Comparison of ENCODE assay signal across 8 cellular contexts in the genomic region with DNA sequence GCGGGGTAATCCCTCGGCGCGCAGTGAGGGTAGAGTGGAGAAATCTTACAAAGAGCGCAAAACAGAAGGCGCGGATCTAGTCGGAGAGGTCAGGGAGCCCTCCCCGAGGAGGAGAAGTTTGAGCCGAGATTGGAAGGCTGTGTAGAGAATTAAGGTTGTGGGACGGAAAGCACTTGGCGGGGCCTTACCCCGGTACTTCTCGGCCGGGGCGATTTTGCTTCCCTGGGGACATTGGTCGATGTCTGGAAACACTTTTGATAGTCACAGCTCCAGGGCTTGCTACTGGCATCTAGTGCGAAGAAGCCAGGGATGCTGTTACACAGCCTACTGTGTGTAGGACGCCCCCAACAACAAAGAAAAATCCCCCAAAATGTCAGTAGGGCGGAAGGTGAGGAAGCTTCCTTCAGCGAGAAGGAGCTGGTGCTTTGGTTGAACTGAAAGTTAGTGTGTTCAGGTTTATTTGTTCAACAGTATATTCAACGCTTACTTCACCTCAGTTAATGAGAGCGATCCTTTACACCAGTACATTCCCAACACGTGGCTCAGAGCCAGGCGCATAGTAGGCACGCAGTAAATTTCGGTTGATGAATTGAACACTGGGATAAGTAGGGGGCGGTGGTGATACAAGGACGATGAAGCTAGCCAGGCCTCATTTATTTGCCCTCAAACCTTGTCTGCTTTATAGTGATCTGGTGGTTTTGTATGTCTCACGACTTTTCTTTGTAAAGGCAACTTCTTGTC. TPM values are rescaled to one million over a fixed set of nuclear protein-coding genes. Genes with fewer than 3 reads are reported as not detected.
DNase-seq lines count a peak whose midpoint lies in the region; ATAC-seq and TF ChIP-seq lines count a peak whose summit lies in the region.

No MANE protein-coding gene starts in this region.

- POLR2A ChIA-PET in CD4-positive, alpha-beta T cell (lab: Charles Lee): interaction anchor here (0.7 to 2.4 kb wide), 30 partner anchors 11 to 599 kb away, joined by 3 to 36 read pairs (median 5); partner anchors contain the start of genes CD52, CNKSR1, DHDDS and HMGN2

- H3K27me3 ChIP-seq in CD4-positive, alpha-beta T cell (ENCODE audit: control insufficient read depth, insufficient read depth, low read length): no peaks in the 10 kb centered on the region

- H3K4me1 Mint-ChIP-seq in CD4-positive, alpha-beta T cell (ENCODE audit: low read depth): peaks cover 39% of the 10 kb centered on the region

- H3K4me3 Mint-ChIP-seq in CD4-positive, alpha-beta T cell: peak overlapping the region; percentile 98

- H3K36me3 Mint-ChIP-seq in CD4-positive, alpha-beta T cell (ENCODE audit: low read depth): peaks cover 14% of the 10 kb centered on the region

- TF ChIP-seq CTCF in CD4-positive, alpha-beta T cell (IDR thresholded peaks at IDR 0.05): no peak

- peak overlapping the region; percentile 88 for H3K27ac ChIP-seq in CD4-positive, alpha-beta T cell (ENCODE audit: low read depth, low read length)

- peak in 4 of 10 experiments; percentile 1 to 34 (median 4) for DNase-seq in CD4-positive, alpha-beta T cell
- DNase-seq in NCI-H2227 (lab: John Stamatoyannopoulos, UW; ENCODE audit: unreplicated experiment) (peak; percentile 52), astrocyte of the hippocampus (ENCODE audit: low read depth, low spot score) (peak; percentile 50), islet precursor cell (peak; percentile 61), NCI-H524 treated with DMSO at 0.1 percent for 48 hours (lab: John Stamatoyannopoulos, UW) (no peak)
- peak; percentile 9 for DNase-seq in stimulated activated CD8-positive, alpha-beta memory T cell treated with anti-CD3 and anti-CD28 coated beads, Interleukin-7, amount 100 ng/mL, for 24 hours (ENCODE audit: low read depth)

- ATAC-seq in CD4-positive, alpha-beta T cell (ENCODE audit: poor library complexity): no peak
- ATAC-seq in GM19324 (IDR thresholded peaks at IDR 0.05; ENCODE audit: low FRiP score, unreplicated experiment) (peak; percentile 15), GM18498 (IDR thresholded peaks at IDR 0.05; ENCODE audit: unreplicated experiment) (no peak)

- no peaks in the 10 kb centered on the region for H3K9me3 Mint-ChIP-seq in CD4-positive, alpha-beta T cell

- H3K27me3 Mint-ChIP-seq in CD4-positive, alpha-beta T cell: no peaks in the 10 kb centered on the region

- intact Hi-C loops in CD4-positive, alpha-beta T cell (cut with DNase I, micrococcal nuclease): loop anchor here (2.0 to 5.0 kb wide), 3 partner anchors 42 to 128 kb away; partner anchors contain the start of genes C1orf232 (in 1 of the 2) and ZNF593 (in 1 of the 2)

- peak overlapping the region; percentile 95 for H3K27ac Mint-ChIP-seq in CD4-positive, alpha-beta T cell

- CTCF ChIA-PET in CD4-positive, alpha-beta T cell (lab: Charles Lee): interaction anchor here (0.6 to 3.7 kb wide), 43 partner anchors 12 to 415 kb away, joined by 3 to 50 read pairs (median 6); partner anchors contain the start of genes C1orf232, CATSPER4, CD52 and DHDDS

- no peaks in the 10 kb centered on the region for H3K9me3 ChIP-seq in CD4-positive, alpha-beta T cell (ENCODE audit: control insufficient read depth, low read length)

RNA-seq across cellular contexts. Expression of gene CEP85, which starts 0.8 kb away (rescaled TPM):
- 1 to 10 TPM; 7.6 to 8.4 TPM for total RNA-seq in CD4-positive, alpha-beta T cell

RNA-seq across cellular contexts. Expression of gene CATSPER4, which starts 44.4 kb away (rescaled TPM):
- not detected for total RNA-seq in CD4-positive, alpha-beta T cell

RNA-seq across cellular contexts. Expression of gene SH3BGRL3, which starts 45.1 kb away (rescaled TPM):
- total RNA-seq in CD4-positive, alpha-beta T cell: 100 to 1,000 TPM; 178 to 193 TPM

RNA-seq across cellular contexts. Expression of gene CNKSR1, which starts 57.5 kb away (rescaled TPM):
- 1 to 10 TPM; 2.3 to 3.6 TPM for total RNA-seq in CD4-positive, alpha-beta T cell
